In genomic region chr3:89560546-89560945, GRCh38 we compare ENCODE assay signal across 23 cellular contexts.
DNase-seq lines count a peak whose midpoint lies in the region; ATAC-seq and TF ChIP-seq lines count a peak whose summit lies in the region.
"Had no signal": no experiment of that assay in that cellular context is flagged by ENCODE, and none has a peak within 500 bp of the region (broad histone marks: within the 10 kb centered on the region; RNA-seq: fewer than 3 reads in every experiment).

No MANE protein-coding gene starts in this region.

- dilution Hi-C loops in IMR-90 (cut with HindIII; ENCODE audit: low sequenced_read_pairs, unreplicated experiment): no loop called here

- no peak overlapping the region for H3K4ac ChIP-seq in IMR-90 (ENCODE audit: low read depth, low read length)

- no peaks in the 10 kb centered on the region for H4K20me1 ChIP-seq in IMR-90 (ENCODE audit: insufficient read depth, low read length)

- H2BK20ac ChIP-seq in IMR-90 (ENCODE audit: low read depth, low read length): no peak overlapping the region

- H2BK120ac ChIP-seq in IMR-90 (ENCODE audit: low read depth, low read length): no peak overlapping the region

- H3K14ac ChIP-seq in IMR-90 (replicated peaks; ENCODE audit: low read depth, low read length): no peak overlapping the region

- no peak for TF ChIP-seq RAD21 in IMR-90 (IDR thresholded peaks at IDR 0.05; ENCODE audit: low read length)

- POLR2A ChIA-PET in IMR-90 (lab: Charles Lee; ENCODE audit: unreplicated experiment) (no interaction called here), WTC11 (lab: Charles Lee) (no interaction called here)

- H3K4me2 ChIP-seq in IMR-90 (ENCODE audit: low read depth, low read length): no peak overlapping the region

- H3K27me3 ChIP-seq in IMR-90 (ENCODE audit: control insufficient read depth, insufficient read depth, low read length) (no peaks in the 10 kb centered on the region), thyroid gland (no peaks in the 10 kb centered on the region)
- H3K27me3 ChIP-seq: neutrophil, upper lobe of left lung had no signal

- no peaks in the 10 kb centered on the region for H3K9me1 ChIP-seq in IMR-90 (ENCODE audit: insufficient read depth, low read length)

- H2BK15ac ChIP-seq in IMR-90 (ENCODE audit: low read depth, low read length): no peak overlapping the region

- no peak overlapping the region for H2BK5ac ChIP-seq in IMR-90 (ENCODE audit: low read depth, low read length, poor library complexity, severe bottlenecking)

- H2AK5ac ChIP-seq in IMR-90 (ENCODE audit: low read depth, low read length): no peak overlapping the region

- no peaks in the 10 kb centered on the region for H3K79me1 ChIP-seq in IMR-90 (ENCODE audit: low read depth in 1 of 2, low read length in 2 of 2)

- no peaks in the 10 kb centered on the region for H3K36me3 ChIP-seq in IMR-90 (ENCODE audit: control insufficient read depth, insufficient read depth, low read length)
- no peaks in the 10 kb centered on the region for H3K36me3 ChIP-seq in thyroid gland
- H3K36me3 ChIP-seq: neutrophil, upper lobe of left lung had no signal

- H3K4me1 ChIP-seq in IMR-90 (ENCODE audit: control insufficient read depth, insufficient read depth, low read length): no peaks in the 10 kb centered on the region
- no peaks in the 10 kb centered on the region for H3K4me1 ChIP-seq in thyroid gland
- H3K4me1 ChIP-seq: upper lobe of left lung had no signal

- 0 out of 2 replicates have a peak overlapping the region, but pooled peaks have one; percentile 33 for H3K27ac Mint-ChIP-seq in WTC11
- H3K27ac Mint-ChIP-seq: activated CD4-positive, alpha-beta T cell treated with anti-CD3 and anti-CD28 coated beads, Interleukin-2, amount 10 ng/mL, durations not matched to agents 7 days and 5 days; activated naive CD8-positive, alpha-beta T cell treated with anti-CD3 and anti-CD28 coated beads for 36 hours; activated T-helper 2 cell treated with anti-CD3 and anti-CD28 coated beads, Interferon-gamma antibody, Interleukin-2, Interleukin-4, amounts not matched to agents 10 μg/mL and 5 μg/mL and 100 μg/mL, durations not matched to agents 14 hours and 24 hours and 36 hours; T-helper 1 cell treated with Interleukin-12 subunit alpha and Interleukin-12 subunit beta and Interleukin-4 antibody, amounts not matched to agents 30 μg/mL and 1 μg/mL, for 36 hours had no signal

- H3K23ac ChIP-seq in IMR-90 (ENCODE audit: low read depth, low read length): no peak overlapping the region

- no peaks in the 10 kb centered on the region for H3K9me3 ChIP-seq in IMR-90 (ENCODE audit: control insufficient read depth, insufficient read depth, low read length)
- no peaks in the 10 kb centered on the region for H3K9me3 ChIP-seq in thyroid gland
- H3K9me3 ChIP-seq: neutrophil had no signal

- H4K8ac ChIP-seq in IMR-90 (ENCODE audit: low read depth in 2 of 2, low read length in 2 of 2): no peak overlapping the region

- no peak overlapping the region for H4K91ac ChIP-seq in IMR-90 (ENCODE audit: insufficient read depth, low read depth, low read length)

- no peaks in the 10 kb centered on the region for H3K27me3 Mint-ChIP-seq in WTC11 (ENCODE audit: low read depth)
- H3K27me3 Mint-ChIP-seq: activated CD4-positive, alpha-beta T cell treated with anti-CD3 and anti-CD28 coated beads, Interleukin-2, amount 10 ng/mL, durations not matched to agents 7 days and 5 days; activated naive CD8-positive, alpha-beta T cell treated with anti-CD3 and anti-CD28 coated beads for 36 hours had no signal

- BruUV-seq in IMR-90 (replicated peaks; lab: Mats Ljungman, UMichigan): no TSS peak

- in situ Hi-C loops in IMR-90 (cut with MboI; ENCODE audit: low sequenced_read_pairs): no loop called here

- no peak overlapping the region for H3K56ac ChIP-seq in IMR-90 (ENCODE audit: extremely low read depth, insufficient read depth, low read length)

- DNase-seq in IMR-90: peak; percentile 54
- DNase-seq in WTC11 (ENCODE audit: low spot score): no peak
- DNase-seq in fibroblast of pulmonary artery (ENCODE audit: low read depth): peak; percentile 78
- DNase-seq in retinal pigment epithelial cell (ENCODE audit: low read depth): peak; percentile 89
- no peak for DNase-seq in posterior vena cava (ENCODE audit: low spot score)
- no peak for DNase-seq in thyroid gland
- no peak for DNase-seq in SW 1271 (lab: John Stamatoyannopoulos, UW)
- DNase-seq: activated CD4-positive, alpha-beta T cell treated with anti-CD3 and anti-CD28 coated beads, Interleukin-2, amount 10 ng/mL, durations not matched to agents 7 days and 5 days; activated naive CD8-positive, alpha-beta T cell treated with anti-CD3 and anti-CD28 coated beads for 36 hours; central memory CD4-positive, alpha-beta T cell; DMS79 treated with DMSO at 0.1 percent for 48 hours; effector CD4-positive, alpha-beta T cell; erythroblast; NCI-H146; NCI-H526 treated with DMSO at 0.1 percent for 48 hours; retina; SIG-M5; stimulated activated CD4-positive, alpha-beta T cell treated with anti-CD3 and anti-CD28 coated beads, Interleukin-12 subunit alpha, Interleukin-12 subunit beta, amount 100 ng/mL, for 4 hours; upper lobe of left lung had no signal

- ATAC-seq in IMR-90 (ENCODE audit: low read depth): peak; percentile 27
- no peak for ATAC-seq in WTC11
- ATAC-seq: HCT116 had no signal

- H3K18ac ChIP-seq in IMR-90 (ENCODE audit: low read depth, low read length): no peak overlapping the region

- no CpG with 5 or more reads among the region's 1 CpG for WGBS in IMR-90 (ENCODE audit: extremely low coverage in 2 of 2, insufficient read length in 1 of 2), 2 experiments
- 45 to 79% methylated on average over 1 of the region's 1 CpG for WGBS in thyroid gland, 2 donors

- CTCF ChIA-PET in IMR-90 (lab: Yijun Ruan, JAX): no interaction called here
- CTCF ChIA-PET in WTC11 (lab: Charles Lee): no interaction called here

- no peak overlapping the region for H2AFZ ChIP-seq in IMR-90 (replicated peaks; ENCODE audit: low read length, poor library complexity)

- H3K4me3 ChIP-seq in IMR-90 (ENCODE audit: insufficient read depth, low read depth, low read length): no peak overlapping the region
- no peak overlapping the region for H3K4me3 ChIP-seq in fibroblast of pulmonary artery (replicated peaks; ENCODE audit: low read depth, low read length)
- H3K4me3 ChIP-seq in retinal pigment epithelial cell (ENCODE audit: low read length): no peak overlapping the region
- no peak overlapping the region for H3K4me3 ChIP-seq in thyroid gland (replicated peaks in 1 of 3)
- H3K4me3 ChIP-seq: upper lobe of left lung had no signal

- TF ChIP-seq POLR2A in IMR-90 (IDR thresholded peaks at IDR 0.05; ENCODE audit: low read depth, low read length) (no peak), thyroid gland (IDR thresholded peaks at IDR 0.05) (no peak)

- intact Hi-C loops in IMR-90 (cut with micrococcal nuclease): loop anchor here (10.0 kb wide), 1 partner anchor 294 kb away; no protein-coding TSS in a partner anchor
- intact Hi-C loops in posterior vena cava (cut with DNase I): no loop called here
- intact Hi-C loops in thyroid gland (cut with DNase I): no loop called here

- no peak overlapping the region for H2AK9ac ChIP-seq in IMR-90 (replicated peaks; ENCODE audit: low read depth, low read length, poor library complexity)

- TF ChIP-seq CTCF in IMR-90 (conservative IDR thresholded peaks at IDR 0.05; ENCODE audit: low read depth, low read length) (no peak), WTC11 (IDR thresholded peaks at IDR 0.05) (no peak), fibroblast of pulmonary artery (IDR thresholded peaks at IDR 0.05; ENCODE audit: low read length, missing control alignments) (no peak), retinal pigment epithelial cell (conservative IDR thresholded peaks at IDR 0.05; ENCODE audit: low read depth, low read length) (no peak), thyroid gland (IDR thresholded peaks at IDR 0.05) (no peak)

- H3K27ac ChIP-seq in IMR-90 (ENCODE audit: insufficient read depth, low read length) (no peak overlapping the region; the same call in 1 of the 2 replicates), thyroid gland (no peak overlapping the region)
- H3K27ac ChIP-seq: neutrophil, upper lobe of left lung had no signal

- no peaks in the 10 kb centered on the region for H3K4me1 Mint-ChIP-seq in WTC11
- H3K4me1 Mint-ChIP-seq: activated CD4-positive, alpha-beta T cell treated with anti-CD3 and anti-CD28 coated beads, Interleukin-2, amount 10 ng/mL, durations not matched to agents 7 days and 5 days; activated naive CD8-positive, alpha-beta T cell treated with anti-CD3 and anti-CD28 coated beads for 36 hours had no signal

- H4K5ac ChIP-seq in IMR-90 (ENCODE audit: low read depth, low read length): no peak overlapping the region

- no peak overlapping the region for H3K9ac ChIP-seq in IMR-90 (ENCODE audit: low read depth, low read length)

- peaks cover 6% of the 10 kb centered on the region for H3K9me3 Mint-ChIP-seq in WTC11

- no peaks in the 10 kb centered on the region; the same call in 1 of the 2 replicates for H3K36me3 Mint-ChIP-seq in WTC11
- H3K36me3 Mint-ChIP-seq: activated naive CD8-positive, alpha-beta T cell treated with anti-CD3 and anti-CD28 coated beads for 36 hours had no signal

- H3K4me3 Mint-ChIP-seq in WTC11: no peak overlapping the region
- H3K4me3 Mint-ChIP-seq: activated CD4-positive, alpha-beta T cell treated with anti-CD3 and anti-CD28 coated beads, Interleukin-2, amount 10 ng/mL, durations not matched to agents 7 days and 5 days; activated naive CD8-positive, alpha-beta T cell treated with anti-CD3 and anti-CD28 coated beads for 36 hours; T-helper 1 cell treated with Interleukin-12 subunit alpha and Interleukin-12 subunit beta and Interleukin-4 antibody, amounts not matched to agents 30 μg/mL and 1 μg/mL, for 36 hours had no signal

TF ChIP-seq in IMR-90, 13 proteins besides CTCF, POLR2A, EP300 and RAD21 (continues in another document):
- no peak for TF ChIP-seq MAFK (IDR thresholded peaks at IDR 0.05; ENCODE audit: low read depth, low read length)
- no peak for TF ChIP-seq FOS (IDR thresholded peaks at IDR 0.05; ENCODE audit: low read depth, low read length)

Comparison
In these comparisons a context has a peak if more than half of its experiments do, and no peak if none do; other contexts are left out.
1. DNase-seq: peak in IMR-90 (single experiment), fibroblast of pulmonary artery (single experiment) and retinal pigment epithelial cell (single experiment); none in WTC11 (single experiment), posterior vena cava (single experiment), thyroid gland (0 of 2) and SW 1271 (0 of 2).